In genomic region chr22:26483439-26484359, GRCh38 we compare ENCODE assay signal across 8 cellular contexts. TPM values are rescaled to one million over a fixed set of nuclear protein-coding genes. Genes with fewer than 3 reads are reported as not detected.
DNase-seq lines count a peak whose midpoint lies in the region; ATAC-seq and TF ChIP-seq lines count a peak whose summit lies in the region.

TSS of gene HPS4 (minus strand) at chr22:26483783. CDS start at chr22:26481762, 2,021 bp downstream.
TSS of gene SRRD (plus strand) at chr22:26483877. CDS start at chr22:26483891, 14 bp downstream.

- 0 to 1% (median 1%) methylated on average over 64 to 84 of the region's 85 CpGs for WGBS in psoas muscle, 3 donors
- WGBS in urinary bladder, result under 1% methylated on average over 84 of the region's 85 CpGs

- H3K9me3 ChIP-seq in psoas muscle, result no peaks in the 10 kb centered on the region

- H3K27ac ChIP-seq in psoas muscle, result peak within 1 kb of the TSS; percentile 100
- H3K27ac ChIP-seq in urinary bladder (ENCODE audit: low read depth), result peak within 1 kb of the TSS; percentile 90

- ATAC-seq in HG02798 (IDR thresholded peaks at IDR 0.05; ENCODE audit: poor library complexity, unreplicated experiment) (peak; percentile 84), left ventricle myocardium superior (peak; percentile 97), psoas muscle (peak; percentile 94 to 96 (median 95))

- peaks cover 7 to 59% of the 10 kb centered on the region in 2 donors for H3K36me3 ChIP-seq in psoas muscle (ENCODE audit: insufficient read depth in 1 of 2, low read depth in 1 of 2)
- no peaks in the 10 kb centered on the region for H3K36me3 ChIP-seq in urinary bladder (ENCODE audit: insufficient read depth)

- intact Hi-C loops in T-helper 1 cell treated with Interleukin-12 subunit alpha and Interleukin-12 subunit beta and Interleukin-4 antibody, amounts not matched to agents 30 ng/mL and 1 ng/mL, for 36 hours (cut with micrococcal nuclease), result loop anchor here (1.0 to 10.0 kb wide), 12 partner anchors 29 to 1435 kb away; partner anchors contain the start of genes GRK3, PITPNB, TFIP11 and TPST2
- intact Hi-C loops in left ventricle myocardium superior (cut with micrococcal nuclease), result no loop called here
- intact Hi-C loops in psoas muscle (cut with DNase I), result loop anchor here in 1 of 2 donors (5.0 kb wide), 1 partner anchor 104 kb away; no protein-coding TSS in a partner anchor

- peak within 1 kb of the TSS; percentile 75 for H3K4me3 ChIP-seq in GM12875 (ENCODE audit: low read depth, low read length)
- H3K4me3 ChIP-seq in psoas muscle, result peak within 1 kb of the TSS; percentile 99
- peak within 1 kb of the TSS; percentile 92 for H3K4me3 ChIP-seq in urinary bladder (ENCODE audit: low read depth, low read length)

- no peak for TF ChIP-seq CTCF in GM12875 (IDR thresholded peaks at IDR 0.05; ENCODE audit: borderline replicate concordance, insufficient read depth, low read depth, low read length)
- TF ChIP-seq CTCF in psoas muscle (IDR thresholded peaks at IDR 0.05), result no peak

- H3K4me1 ChIP-seq in psoas muscle (peaks cover 60% of the 10 kb centered on the region), urinary bladder (ENCODE audit: insufficient read depth) (peaks cover 3% of the 10 kb centered on the region)

- no peaks in the 10 kb centered on the region for H3K27me3 ChIP-seq in psoas muscle (ENCODE audit: insufficient read depth in 3 of 3, low read length in 2 of 3)

- DNase-seq in NCI-H1436 (lab: John Stamatoyannopoulos, UW) (peak; percentile 86), amniotic stem cell (lab: John Stamatoyannopoulos, UW) (peak; percentile 66), left ventricle myocardium superior (peak; percentile 95), psoas muscle (peak; percentile 91 to 95)

RNA-seq across cellular contexts. Expression of gene HPS4, which starts in this region (rescaled TPM):
- 37.1 and 38.1 TPM in 2 replicates for total RNA-seq in T-helper 1 cell treated with Interleukin-12 subunit alpha and Interleukin-12 subunit beta and Interleukin-4 antibody, amounts not matched to agents 30 ng/mL and 1 ng/mL, for 36 hours
- 10.0 TPM for total RNA-seq in left ventricle myocardium superior
- total RNA-seq in psoas muscle, result 10 to 100 TPM in 3 of 4 donors, 1 to 10 TPM in 1; 7.4 to 12.5 (median 10.4) TPM
- polyA plus RNA-seq in psoas muscle, result 10 to 100 TPM in 1 of 3 donors, 1 to 10 TPM in 2; 5.8 to 13.9 (median 6.4) TPM
- 33.3 TPM for total RNA-seq in urinary bladder
- polyA plus RNA-seq in urinary bladder, result 15.9 TPM

RNA-seq across cellular contexts. Expression of gene SRRD, which starts in this region (rescaled TPM):
- total RNA-seq in T-helper 1 cell treated with Interleukin-12 subunit alpha and Interleukin-12 subunit beta and Interleukin-4 antibody, amounts not matched to agents 30 ng/mL and 1 ng/mL, for 36 hours, result 22.8 and 23.4 TPM in 2 replicates
- total RNA-seq in left ventricle myocardium superior (23.5 TPM), psoas muscle (10 to 100 TPM; 25.4 to 36.6 (median 28.9) TPM), urinary bladder (13.1 TPM)
- polyA plus RNA-seq in psoas muscle (10 to 100 TPM; 36.1 to 51.2 (median 38.3) TPM), urinary bladder (11.7 TPM)

Comparison
In these comparisons a context has a peak if more than half of its experiments do, and no peak if none do; other contexts are left out.
1. Peak in every context shown above with its lines: DNase-seq, ATAC-seq, H3K4me3 ChIP-seq and H3K27ac ChIP-seq.